In genomic region chr2:151060334-151060733, GRCh38 we compare ENCODE assay signal across 30 cellular contexts.
"Had no signal": no experiment of that assay in that cellular context is flagged by ENCODE, and none has a peak within 500 bp of the region (broad histone marks: within the 10 kb centered on the region; RNA-seq: fewer than 3 reads in every experiment).

No MANE protein-coding gene starts in this region.

- H3K36me3 ChIP-seq: left lung, lower lobe of right lung, neutrophil, ovary, right atrium auricular region, right lobe of liver, tibial nerve, uterus had no signal

- H3K4me3 Mint-ChIP-seq: immature natural killer cell; mesothelial cell of epicardium; naive B cell; natural killer cell treated with Interleukin-12 subunit alpha and Interleukin-12 subunit beta and Interleukin-15 and Interleukin-18, amount 100 ng/mL, for 72 hours; neural crest cell; stimulated activated memory B cell treated with anti-CD40 and anti-IgM and Interleukin-4, amounts not matched to agents 10 μg/mL and 1 μg/mL and 100 μg/mL, for 72 hours; stimulated activated naive CD8-positive, alpha-beta T cell treated with anti-CD3 and anti-CD28 coated beads, Interleukin-15, amount 100 ng/mL, for 72 hours; type B pancreatic cell had no signal

- DNase-seq: hypothalamus; immature natural killer cell; kidney; left colon; left lung; lower lobe of right lung; mammary epithelial cell; mesenchymal stem cell; naive B cell; occipital lobe; ovary; right lobe of liver; stimulated activated CD4-positive, alpha-beta T cell treated with anti-CD3 and anti-CD28 coated beads, Interleukin-1b, Interleukin-23, amount 100 ng/mL, for 48 hours; stimulated activated CD4-positive, alpha-beta T cell treated with anti-CD3 and anti-CD28 coated beads, Interleukin-2, amount 100 ng/mL, for 48 hours; stimulated activated CD4-positive, alpha-beta T cell treated with anti-CD3 and anti-CD28 coated beads, Interleukin-4, amount 100 ng/mL, for 4 hours; stimulated activated CD8-positive, alpha-beta memory T cell treated with anti-CD3 and anti-CD28 coated beads, Interleukin-4, amount 100 ng/mL, for 48 hours; stimulated activated naive CD4-positive, alpha-beta T cell treated with Interleukin-2 at 50 U/mL for 16 hours; stimulated activated naive CD8-positive, alpha-beta T cell treated with anti-CD3 and anti-CD28 coated beads, Interleukin-15, amount 100 ng/mL, for 72 hours; substantia nigra; uterus had no signal

- H3K9me3 ChIP-seq: left lung, lower lobe of right lung, neutrophil, ovary, right atrium auricular region, right lobe of liver, tibial nerve, uterus had no signal

- H3K9me3 Mint-ChIP-seq: immature natural killer cell; natural killer cell treated with Interleukin-12 subunit alpha and Interleukin-12 subunit beta and Interleukin-15 and Interleukin-18, amount 100 ng/mL, for 72 hours; stimulated activated memory B cell treated with anti-CD40 and anti-IgM and Interleukin-4, amounts not matched to agents 10 μg/mL and 1 μg/mL and 100 μg/mL, for 72 hours; stimulated activated naive CD8-positive, alpha-beta T cell treated with anti-CD3 and anti-CD28 coated beads, Interleukin-15, amount 100 ng/mL, for 72 hours had no signal

- H3K4me1 Mint-ChIP-seq: immature natural killer cell; naive B cell; stimulated activated memory B cell treated with anti-CD40 and anti-IgM and Interleukin-4, amounts not matched to agents 10 μg/mL and 1 μg/mL and 100 μg/mL, for 72 hours; stimulated activated naive CD8-positive, alpha-beta T cell treated with anti-CD3 and anti-CD28 coated beads, Interleukin-15, amount 100 ng/mL, for 72 hours had no signal

- ATAC-seq: left colon; left lung; lower lobe of right lung; natural killer cell treated with Interleukin-12 subunit alpha and Interleukin-12 subunit beta and Interleukin-15 and Interleukin-18, amount 100 ng/mL, for 72 hours; right lobe of liver; stimulated activated memory B cell treated with anti-CD40 and anti-IgM and Interleukin-4, amounts not matched to agents 10 μg/mL and 1 μg/mL and 100 μg/mL, for 72 hours; stimulated activated naive CD8-positive, alpha-beta T cell treated with anti-CD3 and anti-CD28 coated beads, Interleukin-15, amount 100 ng/mL, for 72 hours had no signal

- H3K27ac Mint-ChIP-seq: immature natural killer cell; mesothelial cell of epicardium; naive B cell; natural killer cell treated with Interleukin-12 subunit alpha and Interleukin-12 subunit beta and Interleukin-15 and Interleukin-18, amount 100 ng/mL, for 72 hours; progenitor cell of endocrine pancreas; stimulated activated memory B cell treated with anti-CD40 and anti-IgM and Interleukin-4, amounts not matched to agents 10 μg/mL and 1 μg/mL and 100 μg/mL, for 72 hours; stimulated activated naive CD8-positive, alpha-beta T cell treated with anti-CD3 and anti-CD28 coated beads, Interleukin-15, amount 100 ng/mL, for 72 hours; type B pancreatic cell had no signal

- H3K36me3 Mint-ChIP-seq: immature natural killer cell; mesothelial cell of epicardium; naive B cell; natural killer cell treated with Interleukin-12 subunit alpha and Interleukin-12 subunit beta and Interleukin-15 and Interleukin-18, amount 100 ng/mL, for 72 hours; stimulated activated memory B cell treated with anti-CD40 and anti-IgM and Interleukin-4, amounts not matched to agents 10 μg/mL and 1 μg/mL and 100 μg/mL, for 72 hours had no signal

- H3K27me3 ChIP-seq: left lung, neutrophil, ovary, right atrium auricular region, right lobe of liver, tibial nerve, uterus had no signal

- H3K4me2 ChIP-seq: smooth muscle cell had no signal

- H3K27ac ChIP-seq: left lung, lower lobe of right lung, neutrophil, ovary, right atrium auricular region, right lobe of liver, tibial nerve, uterus had no signal

- H3K4me3 ChIP-seq: left lung, lower lobe of right lung, ovary, right atrium auricular region, right lobe of liver, smooth muscle cell, tibial nerve, uterus had no signal

- H3K4me1 ChIP-seq: left lung, lower lobe of right lung, right atrium auricular region, right lobe of liver, uterus had no signal

- H3K27me3 Mint-ChIP-seq: progenitor cell of endocrine pancreas; stimulated activated memory B cell treated with anti-CD40 and anti-IgM and Interleukin-4, amounts not matched to agents 10 μg/mL and 1 μg/mL and 100 μg/mL, for 72 hours; type B pancreatic cell had no signal
